26 cellular contexts compared by ENCODE assay signal in the genomic region with DNA sequence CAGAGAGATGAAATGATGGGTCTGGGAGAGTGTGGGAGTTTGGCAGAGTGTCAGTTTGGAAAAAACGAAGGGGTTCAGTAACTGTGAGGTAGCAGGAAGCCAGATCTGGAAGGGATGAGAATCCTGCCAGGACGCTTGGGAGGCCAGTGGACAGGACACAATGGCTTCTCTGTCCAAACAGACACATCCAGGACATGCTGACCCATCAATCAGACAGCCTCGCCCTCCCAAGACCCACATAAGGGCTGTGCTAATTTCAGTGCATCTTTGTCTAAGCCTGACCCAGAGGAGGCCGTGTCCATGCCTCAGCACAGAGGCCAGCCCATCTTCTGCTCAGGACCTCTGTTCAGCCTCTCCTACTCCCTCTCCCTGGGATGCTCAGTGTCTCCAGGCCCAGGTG.
"Had no signal": no experiment of that assay in that cellular context is flagged by ENCODE, and none has a peak within 500 bp of the region (broad histone marks: within the 10 kb centered on the region; RNA-seq: fewer than 3 reads in every experiment).

No MANE protein-coding gene starts in this region.

- H3K27ac Mint-ChIP-seq: activated B cell treated with CpG ODN at 0.5 μM for 24 hours; activated CD4-positive, alpha-beta T cell treated with anti-CD3 and anti-CD28 coated beads for 36 hours; activated naive CD8-positive, alpha-beta T cell treated with anti-CD3 and anti-CD28 coated beads for 36 hours; nephron progenitor cell; T-helper 1 cell treated with Interleukin-12 subunit alpha and Interleukin-12 subunit beta and Interleukin-4 antibody, amounts not matched to agents 30 μg/mL and 1 μg/mL, for 36 hours had no signal

- H3K27ac ChIP-seq: esophagus squamous epithelium, gastrocnemius medialis, heart left ventricle, right atrium auricular region, spleen, upper lobe of left lung had no signal

- H3K4me1 ChIP-seq: esophagus squamous epithelium, gastrocnemius medialis, heart left ventricle, right atrium auricular region, spleen, upper lobe of left lung had no signal

- ATAC-seq: activated CD4-positive, alpha-beta T cell treated with anti-CD3 and anti-CD28 coated beads for 36 hours; gastrocnemius medialis; heart left ventricle; left cardiac atrium had no signal

- DNase-seq: activated B cell treated with CpG ODN at 0.5 μM for 24 hours; activated CD4-positive, alpha-beta T cell treated with anti-CD3 and anti-CD28 coated beads for 36 hours; activated CD4-positive, alpha-beta T cell treated with anti-CD3 and anti-CD28 coated beads, Interleukin-2, amount 50 U/mL, for 4 hours; activated CD8-positive, alpha-beta memory T cell treated with anti-CD3 and anti-CD28 coated beads for 24 hours; activated CD8-positive, alpha-beta memory T cell treated with anti-CD3 and anti-CD28 coated beads, Interleukin-2, amount 50 U/mL, for 48 hours; activated naive CD4-positive, alpha-beta T cell treated with Interleukin-2 at 50 U/mL for 16 hours; activated naive CD8-positive, alpha-beta T cell treated with anti-CD3 and anti-CD28 coated beads for 36 hours; activated T-cell treated with anti-CD3 and anti-CD28 coated beads, Interleukin-2, amount 50 U/mL, for 48 hours; esophagus squamous epithelium; gastrocnemius medialis; heart left ventricle; left cardiac atrium; mesenchymal stem cell; nephron progenitor cell; occipital lobe; spleen; stimulated activated CD4-positive, alpha-beta T cell treated with anti-CD3 and anti-CD28 coated beads, Interleukin-4, amount 100 ng/mL, for 1 hour; stimulated activated naive CD4-positive, alpha-beta T cell; T1000; upper lobe of left lung had no signal

- H3K27me3 ChIP-seq: right atrium auricular region, upper lobe of left lung had no signal

- H3K4me1 Mint-ChIP-seq: activated B cell treated with CpG ODN at 0.5 μM for 24 hours; activated CD4-positive, alpha-beta T cell treated with anti-CD3 and anti-CD28 coated beads for 36 hours; activated naive CD8-positive, alpha-beta T cell treated with anti-CD3 and anti-CD28 coated beads for 36 hours had no signal

- H3K9me3 Mint-ChIP-seq: activated B cell treated with CpG ODN at 0.5 μM for 24 hours; activated naive CD8-positive, alpha-beta T cell treated with anti-CD3 and anti-CD28 coated beads for 36 hours; central memory CD8-positive, alpha-beta T cell; nephron progenitor cell; T-helper 1 cell treated with Interleukin-12 subunit alpha and Interleukin-12 subunit beta and Interleukin-4 antibody, amounts not matched to agents 30 μg/mL and 1 μg/mL, for 36 hours had no signal

- H3K4me3 ChIP-seq: esophagus squamous epithelium, gastrocnemius medialis, heart left ventricle, right atrium auricular region, spleen, upper lobe of left lung had no signal

- H3K36me3 ChIP-seq: esophagus squamous epithelium, gastrocnemius medialis, heart left ventricle, right atrium auricular region, spleen, upper lobe of left lung had no signal

- FAIRE-seq: astrocyte, colon, islet of Langerhans had no signal

- H3K9me3 ChIP-seq: esophagus squamous epithelium, gastrocnemius medialis, heart left ventricle, right atrium auricular region, spleen, upper lobe of left lung had no signal

- H3K4me3 Mint-ChIP-seq: activated B cell treated with CpG ODN at 0.5 μM for 24 hours; activated CD4-positive, alpha-beta T cell treated with anti-CD3 and anti-CD28 coated beads for 36 hours; activated naive CD8-positive, alpha-beta T cell treated with anti-CD3 and anti-CD28 coated beads for 36 hours; central memory CD8-positive, alpha-beta T cell; nephron progenitor cell; T-helper 1 cell treated with Interleukin-12 subunit alpha and Interleukin-12 subunit beta and Interleukin-4 antibody, amounts not matched to agents 30 μg/mL and 1 μg/mL, for 36 hours had no signal

- H3K36me3 Mint-ChIP-seq: activated naive CD8-positive, alpha-beta T cell treated with anti-CD3 and anti-CD28 coated beads for 36 hours had no signal
